Comparison of ENCODE assay signal across 2 cellular contexts in genomic region chr12:53486730-53487487, GRCh38.
TF ChIP-seq lines count a peak whose summit lies in the region.

No MANE protein-coding gene starts in this region.

TF ChIP-seq in A549, 52 proteins besides CTCF, POLR2A, EP300 and RAD21:
- TF ChIP-seq RCOR1 (IDR thresholded peaks at IDR 0.05; ENCODE audit: low read depth, low read length) (no peak), HOXA7 (CRISPR knock-in tag; IDR thresholded peaks at IDR 0.05) (peak; percentile 65; the same call in 1 of the 2 replicates), POLR2AphosphoS2 (conservative IDR thresholded peaks at IDR 0.05; ENCODE audit: low read length) (peak; percentile 77), EHF (CRISPR knock-in tag; IDR thresholded peaks at IDR 0.05) (no peak)

TF ChIP-seq in GM12878, 131 proteins besides CTCF, POLR2A, EP300 and RAD21:
- TF ChIP-seq ATF7 (IDR thresholded peaks at IDR 0.05; ENCODE audit: low read depth): no peak
- no peak for TF ChIP-seq BMI1 (IDR thresholded peaks at IDR 0.05; ENCODE audit: borderline replicate concordance)
- TF ChIP-seq, protein P1, sequence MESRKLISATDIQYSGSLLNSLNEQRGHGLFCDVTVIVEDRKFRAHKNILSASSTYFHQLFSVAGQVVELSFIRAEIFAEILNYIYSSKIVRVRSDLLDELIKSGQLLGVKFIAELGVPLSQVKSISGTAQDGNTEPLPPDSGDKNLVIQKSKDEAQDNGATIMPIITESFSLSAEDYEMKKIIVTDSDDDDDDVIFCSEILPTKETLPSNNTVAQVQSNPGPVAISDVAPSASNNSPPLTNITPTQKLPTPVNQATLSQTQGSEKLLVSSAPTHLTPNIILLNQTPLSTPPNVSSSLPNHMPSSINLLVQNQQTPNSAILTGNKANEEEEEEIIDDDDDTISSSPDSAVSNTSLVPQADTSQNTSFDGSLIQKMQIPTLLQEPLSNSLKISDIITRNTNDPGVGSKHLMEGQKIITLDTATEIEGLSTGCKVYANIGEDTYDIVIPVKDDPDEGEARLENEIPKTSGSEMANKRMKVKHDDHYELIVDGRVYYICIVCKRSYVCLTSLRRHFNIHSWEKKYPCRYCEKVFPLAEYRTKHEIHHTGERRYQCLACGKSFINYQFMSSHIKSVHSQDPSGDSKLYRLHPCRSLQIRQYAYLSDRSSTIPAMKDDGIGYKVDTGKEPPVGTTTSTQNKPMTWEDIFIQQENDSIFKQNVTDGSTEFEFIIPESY (IDR thresholded peaks at IDR 0.05): no peak
- no peak for TF ChIP-seq DPF2 (IDR thresholded peaks at IDR 0.05)
- no peak for TF ChIP-seq RELA (IDR thresholded peaks at IDR 0.05; ENCODE audit: borderline replicate concordance, partially characterized antibody)
- no peak for TF ChIP-seq SMC3 (IDR thresholded peaks at IDR 0.05; ENCODE audit: borderline replicate concordance, low read length)
- 0 out of 2 replicates have a peak, but pooled peaks have one; percentile 53 for TF ChIP-seq POLR2AphosphoS2 (IDR thresholded peaks at IDR 0.05; ENCODE audit: low read depth, low read length)
- no peak for TF ChIP-seq ESRRA (IDR thresholded peaks at IDR 0.05; ENCODE audit: low read length)
- peak; percentile 37; the same call in 1 of the 2 replicates for TF ChIP-seq POLR2AphosphoS5 (IDR thresholded peaks at IDR 0.05; ENCODE audit: low read length)
- TF ChIP-seq CEBPZ (IDR thresholded peaks at IDR 0.05; ENCODE audit: low read depth, low read length): no peak
- TF ChIP-seq ZNF274 (IDR thresholded peaks at IDR 0.05; ENCODE audit: insufficient read depth, insufficient read length): no peak
- TF ChIP-seq CHD4 (IDR thresholded peaks at IDR 0.05): no peak
- TF ChIP-seq USF2 (IDR thresholded peaks at IDR 0.05; ENCODE audit: borderline replicate concordance, low read depth, low read length): no peak
